ENCODE assay signal across 8 cellular contexts in the genomic region with DNA sequence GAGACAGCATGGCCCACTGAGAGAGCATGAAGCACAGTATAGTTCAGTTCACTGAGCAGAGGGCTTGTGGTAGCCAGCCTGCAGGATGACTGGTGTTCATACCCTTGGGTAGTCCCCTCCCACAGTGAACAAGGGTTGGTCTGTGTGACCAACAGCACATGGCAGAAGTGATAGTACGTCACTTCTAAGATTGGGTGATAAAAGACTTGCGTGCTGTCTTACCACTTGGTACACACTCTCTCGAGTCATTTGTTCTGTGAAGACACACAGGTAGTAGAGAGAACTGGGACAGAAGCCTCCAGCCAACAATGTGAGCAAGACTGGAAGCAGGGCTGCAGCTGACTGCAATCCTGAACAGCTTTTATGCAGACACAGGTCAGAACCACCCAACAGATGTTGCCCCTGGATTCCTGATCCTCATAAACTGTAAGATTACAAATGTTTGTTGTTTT. TPM values are rescaled to one million over a fixed set of nuclear protein-coding genes. Genes with fewer than 3 reads are reported as not detected.
DNase-seq lines count a peak whose midpoint lies in the region; ATAC-seq and TF ChIP-seq lines count a peak whose summit lies in the region.

No MANE protein-coding gene starts in this region.

- H3K4me3 ChIP-seq in adipocyte (ENCODE audit: low read length), result no peak overlapping the region
- H3K4me3 ChIP-seq in mucosa of rectum (ENCODE audit: low read length in 2 of 2), result peak overlapping the region in 1 of 2 donors; percentile 20
- peak overlapping the region in 1 of 4 donors; percentile 4 for H3K4me3 ChIP-seq in stomach

- ATAC-seq in GM18498 (IDR thresholded peaks at IDR 0.05; ENCODE audit: unreplicated experiment), result peak; percentile 95
- ATAC-seq in HG02623 (IDR thresholded peaks at IDR 0.05; ENCODE audit: unreplicated experiment), result peak; percentile 93

- TF ChIP-seq POLR2A in stomach (IDR thresholded peaks at IDR 0.05), result no peak

- H3K36me3 ChIP-seq in adipocyte (ENCODE audit: control insufficient read depth, insufficient read depth, low read length, severe bottlenecking) (peaks cover 3% of the 10 kb centered on the region), mucosa of rectum (ENCODE audit: control insufficient read depth in 2 of 2, insufficient read depth in 2 of 2, low read length in 2 of 2) (no peaks in the 10 kb centered on the region), stomach (peaks cover 0 to 5% (median 0%) of the 10 kb centered on the region in 4 donors)

- intact Hi-C loops in stomach (cut with DNase I; ENCODE audit: low total_unique reads), result no loop called here

- TF ChIP-seq CTCF in stomach (IDR thresholded peaks at IDR 0.05), result no peak

- H3K27ac ChIP-seq in mucosa of rectum (ENCODE audit: low read depth in 2 of 2, low read length in 2 of 2) (peak overlapping the region; percentile 8 to 45), stomach (peak overlapping the region in 3 of 5 donors; percentile 31 to 35 (median 34))

- WGBS in stomach, 5 donors, result 6 to 47% (median 19%) methylated on average over 3 of the region's 3 CpGs

- H3K27me3 ChIP-seq in adipocyte (replicated peaks; ENCODE audit: control insufficient read depth, insufficient read depth, low read length) (no peaks in the 10 kb centered on the region), mucosa of rectum (ENCODE audit: control insufficient read depth in 2 of 2, insufficient read depth in 2 of 2, low read length in 2 of 2) (no peaks in the 10 kb centered on the region), stomach (no peaks in the 10 kb centered on the region)

- H3K4me1 ChIP-seq in adipocyte (ENCODE audit: control insufficient read depth, insufficient read depth, low read length) (peaks cover 59% of the 10 kb centered on the region), mucosa of rectum (ENCODE audit: control insufficient read depth in 2 of 2, insufficient read depth in 2 of 2, low read length in 2 of 2) (peaks cover 41% of the 10 kb centered on the region in 2 donors), stomach (peaks cover 63 to 99% (median 81%) of the 10 kb centered on the region in 4 donors)

- TF ChIP-seq EP300 in stomach (IDR thresholded peaks at IDR 0.05), result no peak

- H3K9ac ChIP-seq in adipocyte (ENCODE audit: low read length), result no peak overlapping the region
- no peak overlapping the region for H3K9ac ChIP-seq in mucosa of rectum (ENCODE audit: low read depth in 1 of 2, low read length in 2 of 2)

- DNase-seq in T-helper 1 cell, result peak; percentile 27 to 92 (median 59)
- peak; percentile 20 for DNase-seq in adipocyte (ENCODE audit: low read depth)
- no peak for DNase-seq in stomach
- DNase-seq in NOMO-1 treated with dmso at 0.1 percent for 144 hours (lab: John Stamatoyannopoulos, UW; ENCODE audit: unreplicated experiment), result no peak
- DNase-seq in retina, result no peak

- H3K9me3 ChIP-seq in adipocyte (ENCODE audit: control insufficient read depth, low read length) (no peaks in the 10 kb centered on the region), mucosa of rectum (ENCODE audit: control insufficient read depth in 2 of 2, low read length in 2 of 2) (no peaks in the 10 kb centered on the region), stomach (no peaks in the 10 kb centered on the region)

RNA-seq across cellular contexts. Expression of a gene that starts 14.6 kb away (rescaled TPM):
- 100 to 1,000 TPM in 1 of 5 donors, 10 to 100 TPM in 4; 31.2 to 182 (median 48.1) TPM for total RNA-seq in stomach
- 1 to 10 TPM; 9.2 to 9.9 (median 9.7) TPM for polyA plus RNA-seq in stomach

Comparison
In these comparisons a context has a peak if more than half of its experiments do, and no peak if none do; other contexts are left out.
1. DNase-seq: peak in T-helper 1 cell (5 of 5) and adipocyte (single experiment); none in stomach (single experiment), NOMO-1 treated with dmso at 0.1 percent for 144 hours (single experiment) and retina (single experiment).